ENCODE assay signal across 8 cellular contexts in genomic region chr3:3177861-3178497, GRCh38. TPM values are rescaled to one million over a fixed set of nuclear protein-coding genes. Genes with fewer than 3 reads are reported as not detected.
DNase-seq lines count a peak whose midpoint lies in the region; ATAC-seq and TF ChIP-seq lines count a peak whose summit lies in the region.

No MANE protein-coding gene starts in this region.

- H4K8ac ChIP-seq in trophoblast cell (ENCODE audit: low read depth, low read length): no peak overlapping the region

- peaks cover 24% of the 10 kb centered on the region for H4K20me1 ChIP-seq in PC-3 (ENCODE audit: low read length)

- H3K9ac ChIP-seq in PC-3 (ENCODE audit: low read length) (no peak overlapping the region), trophoblast cell (ENCODE audit: low read length) (no peak overlapping the region)

- WGBS in trophoblast cell (ENCODE audit: extremely low coverage, insufficient coverage, insufficient read length): no CpG with 5 or more reads among the region's 10 CpGs

- TF ChIP-seq CTCF in PC-3 (conservative IDR thresholded peaks at IDR 0.05; ENCODE audit: low read depth, low read length): no peak

- no peaks in the 10 kb centered on the region for H3K27me3 Mint-ChIP-seq in effector memory CD8-positive, alpha-beta T cell

- CTCF ChIA-PET in PC-3 (lab: Charles Lee): interaction anchor here (0.9 kb wide), 1 partner anchor 23 kb away, joined by 4 read pairs; no protein-coding TSS in a partner anchor

- H4K91ac ChIP-seq in trophoblast cell (ENCODE audit: low read depth, low read length): no peak overlapping the region

- no peaks in the 10 kb centered on the region for H3K79me1 ChIP-seq in trophoblast cell (ENCODE audit: low read length)

- H3K36me3 Mint-ChIP-seq in effector memory CD8-positive, alpha-beta T cell (ENCODE audit: insufficient read depth): peaks cover 39% of the 10 kb centered on the region

- no peaks in the 10 kb centered on the region for H3F3A ChIP-seq in PC-3 (ENCODE audit: low read length, unreplicated experiment)

- peaks cover 18% of the 10 kb centered on the region for H3K36me3 ChIP-seq in PC-3 (ENCODE audit: low read depth, low read length)
- peaks cover 5 to 6% of the 10 kb centered on the region in 2 experiments for H3K36me3 ChIP-seq in trophoblast cell (ENCODE audit: control insufficient read depth in 1 of 2, insufficient read depth in 2 of 2, low read length in 2 of 2)

- H3K4me1 ChIP-seq in PC-3 (ENCODE audit: insufficient read depth, low read length) (peaks cover 19% of the 10 kb centered on the region), trophoblast cell (ENCODE audit: control insufficient read depth in 1 of 2, insufficient read depth in 2 of 2, low read length in 2 of 2) (peaks cover 0 to 5% of the 10 kb centered on the region in 2 experiments)

- no peaks in the 10 kb centered on the region for H3K9me3 Mint-ChIP-seq in effector memory CD8-positive, alpha-beta T cell

- H4K12ac ChIP-seq in trophoblast cell (ENCODE audit: low read depth, low read length): no peak overlapping the region

- no peak overlapping the region for H3K23ac ChIP-seq in trophoblast cell (ENCODE audit: low read length)

- POLR2A ChIA-PET in PC-3 (lab: Charles Lee; ENCODE audit: unreplicated experiment): interaction anchor here (0.5 kb wide), 1 partner anchor 1462 kb away, joined by 3 read pairs; no protein-coding TSS in a partner anchor

- H3K9me2 ChIP-seq in PC-3 (replicated peaks; ENCODE audit: low read length): no peaks in the 10 kb centered on the region

- DNase-seq in EH (ENCODE audit: low read depth) (peak; percentile 7), PC-3 (peak; percentile 35), trophoblast cell (peak in 1 of 2 donors; percentile 49), activated gamma-delta T cell treated with Interleukin-2 at 50 U/mL for 16 hours (no peak)
- DNase-seq in effector memory CD8-positive, alpha-beta T cell: no peak
- no peak for DNase-seq in activated CD4-positive, alpha-beta T cell treated with anti-CD3 and anti-CD28 coated beads for 48 hours

- no peak overlapping the region for H3K14ac ChIP-seq in trophoblast cell (ENCODE audit: low read length)

- no peak overlapping the region for H2BK120ac ChIP-seq in trophoblast cell (ENCODE audit: insufficient read depth, low read length, poor library complexity)

- H3K4me3 ChIP-seq in PC-3 (ENCODE audit: low read length) (peak overlapping the region; percentile 99), trophoblast cell (ENCODE audit: low read depth, low read length) (no peak overlapping the region)

- H3K27me3 ChIP-seq in PC-3 (ENCODE audit: low read length) (no peaks in the 10 kb centered on the region), trophoblast cell (ENCODE audit: insufficient read depth, low read length) (no peaks in the 10 kb centered on the region)

- no peak overlapping the region for H3K18ac ChIP-seq in trophoblast cell (ENCODE audit: low read length)

- no peak overlapping the region for H2BK5ac ChIP-seq in trophoblast cell (ENCODE audit: low read depth, low read length, poor library complexity)

- H3K79me2 ChIP-seq in PC-3 (ENCODE audit: low read length) (peaks cover 40% of the 10 kb centered on the region), trophoblast cell (ENCODE audit: control insufficient read depth, insufficient read depth, low read length, poor library complexity) (no peaks in the 10 kb centered on the region)

- intact Hi-C loops in PC-3 (cut with micrococcal nuclease): loop anchor here (2.0 to 5.0 kb wide), 2 partner anchors 36 to 51 kb away; partner anchors contain the start of gene TRNT1

- H3K9me3 ChIP-seq in PC-3 (ENCODE audit: low read length) (no peaks in the 10 kb centered on the region), trophoblast cell (ENCODE audit: insufficient read depth, low read depth, low read length) (no peaks in the 10 kb centered on the region)

- H3K27ac Mint-ChIP-seq in effector memory CD8-positive, alpha-beta T cell: peak overlapping the region; percentile 89 to 91

- no peak overlapping the region for H2BK12ac ChIP-seq in trophoblast cell (ENCODE audit: low read length)

- ATAC-seq in PC-3 (no peak), HG03432 (IDR thresholded peaks at IDR 0.05; ENCODE audit: unreplicated experiment) (no peak), HG03520 (IDR thresholded peaks at IDR 0.05; ENCODE audit: unreplicated experiment) (no peak)
- no peak for ATAC-seq in effector memory CD8-positive, alpha-beta T cell (replicated peaks)

- H3K4me1 Mint-ChIP-seq in effector memory CD8-positive, alpha-beta T cell (ENCODE audit: low read depth in 2 of 2): peaks cover 39 to 56% of the 10 kb centered on the region in 2 donors

- H2AK5ac ChIP-seq in trophoblast cell (ENCODE audit: low read length): no peak overlapping the region

- H3K4ac ChIP-seq in trophoblast cell (ENCODE audit: low read depth, low read length): no peak overlapping the region

- no peak overlapping the region for H2AFZ ChIP-seq in PC-3 (ENCODE audit: low read length)
- H2AFZ ChIP-seq in trophoblast cell (ENCODE audit: insufficient read depth, low read length, poor library complexity): no peak overlapping the region

- no peak overlapping the region for H3K27ac ChIP-seq in PC-3 (ENCODE audit: low read length)
- H3K27ac ChIP-seq in trophoblast cell (ENCODE audit: low read depth, low read length): no peak overlapping the region

- no TSS peak for BruUV-seq in PC-3 (replicated peaks; lab: Mats Ljungman, UMichigan)

- H3K4me2 ChIP-seq in PC-3 (ENCODE audit: low read length): peak overlapping the region; percentile 91
- peak overlapping the region; percentile 39 for H3K4me2 ChIP-seq in trophoblast cell (ENCODE audit: low read length)

- H3K4me3 Mint-ChIP-seq in effector memory CD8-positive, alpha-beta T cell: peak overlapping the region; percentile 87 to 90

RNA-seq across cellular contexts. Expression of gene CRBN, which starts 1.5 kb away (rescaled TPM):
- 29.3 and 31.2 TPM in 2 replicates for total RNA-seq in PC-3 (2014; rRNA removed)
- polyA plus RNA-seq in trophoblast cell (2013): 20.4 and 20.7 TPM in 2 replicates

RNA-seq across cellular contexts. Expression of gene TRNT1, which starts 51.2 kb away (rescaled TPM):
- 26.2 and 33.2 TPM in 2 replicates for total RNA-seq in PC-3 (2014; rRNA removed)
- polyA plus RNA-seq in trophoblast cell (2013): 12.3 and 14.1 TPM in 2 replicates

Comparison
In these comparisons a context has a peak if more than half of its experiments do, and no peak if none do; other contexts are left out.
1. DNase-seq: peak in EH (single experiment) and PC-3 (single experiment); none in effector memory CD8-positive, alpha-beta T cell (0 of 3), activated gamma-delta T cell treated with Interleukin-2 at 50 U/mL for 16 hours (single experiment) and activated CD4-positive, alpha-beta T cell treated with anti-CD3 and anti-CD28 coated beads for 48 hours (single experiment).